Comparison of ENCODE assay signal across 6 cellular contexts in the genomic region with DNA sequence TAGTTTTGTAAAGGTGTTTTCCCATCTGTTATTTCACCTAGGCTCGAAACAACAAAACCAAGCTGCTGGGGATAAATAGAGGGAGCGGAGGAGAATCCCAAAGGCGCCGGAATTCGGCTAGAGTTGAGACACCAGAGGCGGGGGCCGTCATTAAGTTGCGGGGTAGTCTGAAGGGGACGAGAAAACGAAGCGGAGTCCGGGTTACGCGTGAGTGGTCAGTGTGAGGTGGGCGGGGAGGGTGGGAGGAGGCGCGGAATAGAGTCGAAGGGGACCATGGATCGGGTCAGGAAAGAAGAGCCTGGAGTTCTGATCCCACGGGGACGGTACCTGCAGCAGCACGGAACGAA. TPM values are rescaled to one million over a fixed set of nuclear protein-coding genes. Genes with fewer than 3 reads are reported as not detected.
A peak's percentile ranks its signal among the peaks of the same experiment; 100 is the strongest.
DNase-seq lines count a peak whose midpoint lies in the region; ATAC-seq, FAIRE-seq and TF ChIP-seq lines count a peak whose summit lies in the region.

No MANE protein-coding gene starts in this region.

- CTCF ChIA-PET in PC-3 (lab: Charles Lee), result no interaction called here

- intact Hi-C loops in PC-3 (cut with micrococcal nuclease), result loop anchor here (1.0 to 2.0 kb wide), 2 partner anchors 36 to 57 kb away; partner anchors contain the start of genes FAM118B and RPUSD4
- intact Hi-C loops in aorta (cut with DNase I), result loop anchor here in 1 of 2 donors (2.0 to 5.0 kb wide), 2 partner anchors 14 to 56 kb away; partner anchors contain the start of genes FAM118B, RPUSD4 and TIRAP

- H3F3A ChIP-seq in PC-3 (ENCODE audit: low read length, unreplicated experiment), result no peaks in the 10 kb centered on the region

- peaks cover 10% of the 10 kb centered on the region for H3K4me1 ChIP-seq in PC-3 (ENCODE audit: insufficient read depth, low read length)
- H3K4me1 ChIP-seq in hepatocyte (ENCODE audit: insufficient read depth), result peaks cover 17% of the 10 kb centered on the region
- H3K4me1 ChIP-seq in aorta (ENCODE audit: control insufficient read depth in 1 of 2, insufficient read depth in 2 of 2, low read length in 2 of 2), result peaks cover 0 to 5% of the 10 kb centered on the region in 2 donors

- H2AFZ ChIP-seq in PC-3 (ENCODE audit: low read length) (peak overlapping the region; percentile 52; the same call in 1 of the 2 replicates), hepatocyte (peak overlapping the region; percentile 66)

- H3K4me2 ChIP-seq in PC-3 (ENCODE audit: low read length) (peak overlapping the region; percentile 96), hepatocyte (peak overlapping the region; percentile 97)

- no peak for FAIRE-seq in D721Med (lab: Jason Lieb, UNC)

- H3K27ac ChIP-seq in PC-3 (ENCODE audit: low read length) (peak overlapping the region; percentile 61), hepatocyte (peak overlapping the region; percentile 93), aorta (ENCODE audit: low read depth in 1 of 2, low read length in 2 of 2) (peak overlapping the region in 1 of 2 donors; percentile 77)

- H3K9ac ChIP-seq in PC-3 (ENCODE audit: low read length), result peak overlapping the region; percentile 97

- H3K27me3 ChIP-seq in PC-3 (ENCODE audit: low read length), result no peaks in the 10 kb centered on the region
- H3K27me3 ChIP-seq in hepatocyte, result no peaks in the 10 kb centered on the region
- no peaks in the 10 kb centered on the region for H3K27me3 ChIP-seq in aorta (ENCODE audit: control insufficient read depth in 1 of 2, insufficient read depth in 2 of 2, low read length in 1 of 2)

- peak; percentile 7 for ATAC-seq in GM19023 (IDR thresholded peaks at IDR 0.05; ENCODE audit: unreplicated experiment)
- peak; percentile 33 for ATAC-seq in PC-3
- ATAC-seq in aorta (ENCODE audit: low FRiP score), result peak; percentile 15
- ATAC-seq in HG02973 (IDR thresholded peaks at IDR 0.05; ENCODE audit: unreplicated experiment), result no peak

- POLR2A ChIA-PET in PC-3 (lab: Charles Lee; ENCODE audit: unreplicated experiment), result interaction anchor here (0.5 to 0.6 kb wide), 2 partner anchors 40 to 42 kb away, joined by 6 to 8 read pairs; no protein-coding TSS in a partner anchor

- H3K79me2 ChIP-seq in PC-3 (ENCODE audit: low read length) (peaks cover 58% of the 10 kb centered on the region), hepatocyte (peaks cover 34% of the 10 kb centered on the region)

- H3K9me3 ChIP-seq in PC-3 (ENCODE audit: low read length) (no peaks in the 10 kb centered on the region), hepatocyte (ENCODE audit: low read depth) (no peaks in the 10 kb centered on the region), aorta (ENCODE audit: control insufficient read depth, low read length) (no peaks in the 10 kb centered on the region)

- H3K36me3 ChIP-seq in PC-3 (ENCODE audit: low read depth, low read length), result peaks cover 53% of the 10 kb centered on the region
- peaks cover 9% of the 10 kb centered on the region for H3K36me3 ChIP-seq in hepatocyte (replicated peaks; ENCODE audit: insufficient read depth, low read depth)
- peaks cover 0 to 16% of the 10 kb centered on the region in 2 donors for H3K36me3 ChIP-seq in aorta (ENCODE audit: control insufficient read depth in 1 of 2, insufficient read depth in 2 of 2, low read length in 1 of 2)

- no peaks in the 10 kb centered on the region for H3K9me2 ChIP-seq in PC-3 (replicated peaks; ENCODE audit: low read length)
- no peaks in the 10 kb centered on the region for H3K9me2 ChIP-seq in hepatocyte (replicated peaks; ENCODE audit: insufficient read depth)

- peak overlapping the region; percentile 96 for H3K4me3 ChIP-seq in PC-3 (ENCODE audit: low read length)
- H3K4me3 ChIP-seq in hepatocyte, result peak overlapping the region; percentile 87
- peak overlapping the region; percentile 86 to 93 for H3K4me3 ChIP-seq in aorta (ENCODE audit: low read length in 2 of 2)

- H4K20me1 ChIP-seq in PC-3 (ENCODE audit: low read length) (peaks cover 5% of the 10 kb centered on the region; the same call in 1 of the 2 replicates), hepatocyte (ENCODE audit: insufficient read depth, poor library complexity, severe bottlenecking) (peaks cover 6% of the 10 kb centered on the region)

- no TSS peak for BruUV-seq in PC-3 (replicated peaks; lab: Mats Ljungman, UMichigan)

- DNase-seq in PC-3, result no peak
- peak; percentile 48 for DNase-seq in hepatocyte (ENCODE audit: low spot score)
- no peak for DNase-seq in aorta
- no peak for DNase-seq in D721Med (ENCODE audit: insufficient read length, low spot score)

- 0% methylated on average over 15 of the region's 23 CpGs for WGBS in hepatocyte (ENCODE audit: low lambda C conversion rate, missing lambda C conversion rate)
- 0% methylated on average over 23 of the region's 23 CpGs for WGBS in aorta, 2 donors

- TF ChIP-seq CTCF in PC-3 (conservative IDR thresholded peaks at IDR 0.05; ENCODE audit: low read depth, low read length), result no peak
- no peak for TF ChIP-seq CTCF in hepatocyte (IDR thresholded peaks at IDR 0.05; ENCODE audit: poor library complexity)
- TF ChIP-seq CTCF in D721Med (IDR thresholded peaks at IDR 0.05; ENCODE audit: insufficient read depth, missing control alignments), result no peak

RNA-seq across cellular contexts. Expression of gene SRPRA, which starts 0.4 kb away (rescaled TPM):
- total RNA-seq in PC-3 (2014; rRNA removed) (140 and 143 TPM in 2 replicates), hepatocyte (85.7 and 86.2 TPM in 2 replicates), aorta (100 to 1,000 TPM; 103 to 104 TPM)
- polyA plus RNA-seq in hepatocyte (80.4 and 83.4 TPM in 2 replicates), aorta (10 to 100 TPM; 29.4 to 74.7 TPM)

RNA-seq across cellular contexts. Expression of gene FOXRED1, which starts 0.6 kb away (rescaled TPM):
- total RNA-seq in PC-3 (2014; rRNA removed) (55.6 and 72.0 TPM in 2 replicates), hepatocyte (33.1 and 46.1 TPM in 2 replicates), aorta (10 to 100 TPM; 19.9 to 25.4 TPM)
- polyA plus RNA-seq in hepatocyte (28.8 and 37.4 TPM in 2 replicates), aorta (10 to 100 TPM in 1 of 2 donors, 1 to 10 TPM in 1; 9.6 to 26.5 TPM)

RNA-seq across cellular contexts. Expression of gene TIRAP, which starts 14.6 kb away (rescaled TPM):
- 8.4 and 12.1 TPM in 2 replicates for total RNA-seq in PC-3 (2014; rRNA removed)
- 5.3 and 7.5 TPM in 2 replicates for total RNA-seq in hepatocyte
- polyA plus RNA-seq in hepatocyte, result 3.2 and 6.4 TPM in 2 replicates
- total RNA-seq in aorta, result 10 to 100 TPM in 1 of 2 donors, 1 to 10 TPM in 1; 9.5 to 17.3 TPM
- 10 to 100 TPM in 1 of 2 donors, 1 to 10 TPM in 1; 4.9 to 10.7 TPM for polyA plus RNA-seq in aorta

RNA-seq across cellular contexts. Expression of gene DCPS, which starts 35.5 kb away (rescaled TPM):
- total RNA-seq in PC-3 (2014; rRNA removed) (52.6 and 55.1 TPM in 2 replicates), hepatocyte (6.5 and 6.9 TPM in 2 replicates), aorta (1 to 10 TPM; 9.0 to 9.9 TPM)
- polyA plus RNA-seq in hepatocyte (16.8 and 25.6 TPM in 2 replicates), aorta (1 to 10 TPM; 7.9 to 9.6 TPM)

RNA-seq across cellular contexts. Expression of gene FAM118B, which starts 56.8 kb away (rescaled TPM):
- total RNA-seq in PC-3 (2014; rRNA removed) (17.0 and 24.3 TPM in 2 replicates), hepatocyte (26.5 and 29.6 TPM in 2 replicates), aorta (10 to 100 TPM; 14.1 to 21.9 TPM)
- polyA plus RNA-seq in hepatocyte (22.1 and 35.2 TPM in 2 replicates), aorta (10 to 100 TPM; 11.9 to 19.0 TPM)
